8 cellular contexts compared by ENCODE assay signal in genomic region chr9:35732185-35733108, GRCh38. TPM values are rescaled to one million over a fixed set of nuclear protein-coding genes. Genes with fewer than 3 reads are reported as not detected.
DNase-seq lines count a peak whose midpoint lies in the region; ATAC-seq, FAIRE-seq and TF ChIP-seq lines count a peak whose summit lies in the region.

Gene CREB3 (plus strand): TSS chr9:35732666. CDS start chr9:35732773, 107 bp downstream.
Gene TLN1 (minus strand): TSS chr9:35732195. CDS start chr9:35725694, 6,501 bp downstream.

- H3K36me3 Mint-ChIP-seq in activated T-helper 2 cell treated with anti-CD3 and anti-CD28 coated beads, Interferon-gamma antibody, Interleukin-2, Interleukin-4, amounts not matched to agents 10 μg/mL and 5 μg/mL and 100 μg/mL, durations not matched to agents 14 hours and 24 hours and 36 hours (ENCODE audit: low read depth): peaks cover 33% of the 10 kb centered on the region
- H3K36me3 Mint-ChIP-seq in natural killer cell: no peaks in the 10 kb centered on the region

- H3K36me3 ChIP-seq in RWPE2 (ENCODE audit: low read depth): peaks cover 55% of the 10 kb centered on the region

- H3K27me3 ChIP-seq in RWPE2 (ENCODE audit: insufficient read depth, poor library complexity, severe bottlenecking): no peaks in the 10 kb centered on the region

- H3K27ac ChIP-seq in RWPE2 (ENCODE audit: poor library complexity, severe bottlenecking): peak within 1 kb of the TSS; percentile 87

- no peak within 1 kb of the TSS for H3K4me3 Mint-ChIP-seq in activated T-helper 2 cell treated with anti-CD3 and anti-CD28 coated beads, Interferon-gamma antibody, Interleukin-2, Interleukin-4, amounts not matched to agents 10 μg/mL and 5 μg/mL and 100 μg/mL, durations not matched to agents 14 hours and 24 hours and 36 hours (ENCODE audit: low read depth)
- no peak within 1 kb of the TSS for H3K4me3 Mint-ChIP-seq in natural killer cell

- no peak for FAIRE-seq in H54 (lab: Jason Lieb, UNC)

- H3K9me3 ChIP-seq in RWPE2 (ENCODE audit: severe bottlenecking): no peaks in the 10 kb centered on the region

- peak within 1 kb of the TSS; percentile 63 for H3K4me3 ChIP-seq in RWPE2 (ENCODE audit: severe bottlenecking)
- H3K4me3 ChIP-seq in fibroblast of mammary gland (ENCODE audit: control insufficient read depth, low read depth, low read length): peak within 1 kb of the TSS; percentile 98

- H3K4me1 ChIP-seq in RWPE2 (ENCODE audit: insufficient read depth, poor library complexity, severe bottlenecking): peaks cover 35% of the 10 kb centered on the region

- no peaks in the 10 kb centered on the region for H3K27me3 Mint-ChIP-seq in activated T-helper 2 cell treated with anti-CD3 and anti-CD28 coated beads, Interferon-gamma antibody, Interleukin-2, Interleukin-4, amounts not matched to agents 10 μg/mL and 5 μg/mL and 100 μg/mL, durations not matched to agents 14 hours and 24 hours and 36 hours (ENCODE audit: low read depth)
- H3K27me3 Mint-ChIP-seq in natural killer cell (ENCODE audit: low read depth in 2 of 2): no peaks in the 10 kb centered on the region

- peak within 1 kb of the TSS; percentile 90 for H3K27ac Mint-ChIP-seq in activated T-helper 2 cell treated with anti-CD3 and anti-CD28 coated beads, Interferon-gamma antibody, Interleukin-2, Interleukin-4, amounts not matched to agents 10 μg/mL and 5 μg/mL and 100 μg/mL, durations not matched to agents 14 hours and 24 hours and 36 hours
- H3K27ac Mint-ChIP-seq in natural killer cell: no peak within 1 kb of the TSS

- TF ChIP-seq POLR2A in H54 (IDR thresholded peaks at IDR 0.05; ENCODE audit: low read depth, low read length): peak; percentile 66; the same call in 1 of the 2 replicates

- H3K9me3 Mint-ChIP-seq in activated T-helper 2 cell treated with anti-CD3 and anti-CD28 coated beads, Interferon-gamma antibody, Interleukin-2, Interleukin-4, amounts not matched to agents 10 μg/mL and 5 μg/mL and 100 μg/mL, durations not matched to agents 14 hours and 24 hours and 36 hours: no peaks in the 10 kb centered on the region
- H3K9me3 Mint-ChIP-seq in natural killer cell: no peaks in the 10 kb centered on the region

- intact Hi-C loops in activated T-helper 2 cell treated with anti-CD3 and anti-CD28 coated beads, Interferon-gamma antibody, Interleukin-2, Interleukin-4, amounts not matched to agents 10 μg/mL and 5 μg/mL and 100 μg/mL, durations not matched to agents 14 hours and 24 hours and 36 hours (cut with micrococcal nuclease): loop anchor here (1.0 kb wide), 7 partner anchors 17 to 660 kb away; partner anchors contain the start of genes CCDC107, GBA2, HINT2 and RGP1
- intact Hi-C loops in natural killer cell (cut with micrococcal nuclease): loop anchor here (1.0 to 5.0 kb wide), 8 partner anchors 17 to 636 kb away; partner anchors contain the start of genes CCDC107, CD72, GBA2 and HINT2

- peak; percentile 46 for TF ChIP-seq CTCF in RWPE2 (IDR thresholded peaks at IDR 0.05; ENCODE audit: poor library complexity, severe bottlenecking)
- TF ChIP-seq CTCF in fibroblast of mammary gland (conservative IDR thresholded peaks at IDR 0.05; ENCODE audit: control insufficient read depth, insufficient read depth, low read depth, low read length): no peak
- TF ChIP-seq CTCF in natural killer cell (IDR thresholded peaks at IDR 0.05): no peak

- peak; percentile 99 for DNase-seq in ELR (ENCODE audit: low read depth)
- peak; percentile 71 for DNase-seq in H54 (ENCODE audit: insufficient read length, low spot score)
- DNase-seq in LoVo (ENCODE audit: low spot score): peak; percentile 97
- peak; percentile 98 for DNase-seq in RWPE2 (ENCODE audit: low spot score)
- peak; percentile 97 for DNase-seq in activated T-helper 2 cell treated with anti-CD3 and anti-CD28 coated beads, Interferon-gamma antibody, Interleukin-2, Interleukin-4, amounts not matched to agents 10 μg/mL and 5 μg/mL and 100 μg/mL, durations not matched to agents 14 hours and 24 hours and 36 hours (ENCODE audit: low spot score)
- DNase-seq in fibroblast of mammary gland (ENCODE audit: low read depth): peak; percentile 99
- peak; percentile 84 for DNase-seq in natural killer cell
- peak; percentile 97 for DNase-seq in stimulated activated naive CD8-positive, alpha-beta T cell treated with anti-CD3 and anti-CD28 coated beads, Interleukin-15, Interleukin-2, amounts not matched to agents 100 U/mL and 50 U/mL, for 24 hours

- peaks cover 25% of the 10 kb centered on the region for H3K4me1 Mint-ChIP-seq in activated T-helper 2 cell treated with anti-CD3 and anti-CD28 coated beads, Interferon-gamma antibody, Interleukin-2, Interleukin-4, amounts not matched to agents 10 μg/mL and 5 μg/mL and 100 μg/mL, durations not matched to agents 14 hours and 24 hours and 36 hours (ENCODE audit: low read depth)
- peaks cover 16 to 25% of the 10 kb centered on the region in 2 donors for H3K4me1 Mint-ChIP-seq in natural killer cell

- ATAC-seq in RWPE2 (ENCODE audit: low read depth) (peak; percentile 83), natural killer cell (peak; percentile 84 to 94 (median 86))
- peak; percentile 92 for ATAC-seq in stimulated activated naive CD8-positive, alpha-beta T cell treated with anti-CD3 and anti-CD28 coated beads, Interleukin-15, Interleukin-2, amounts not matched to agents 100 U/mL and 50 U/mL, for 24 hours

RNA-seq across cellular contexts. Expression of gene CREB3, which starts in this region (rescaled TPM):
- total RNA-seq in activated T-helper 2 cell treated with anti-CD3 and anti-CD28 coated beads, Interferon-gamma antibody, Interleukin-2, Interleukin-4, amounts not matched to agents 10 μg/mL and 5 μg/mL and 100 μg/mL, durations not matched to agents 14 hours and 24 hours and 36 hours: 34.3 and 34.5 TPM in 2 replicates
- total RNA-seq in natural killer cell: 10 to 100 TPM; 15.7 to 19.7 (median 18.8) TPM

RNA-seq across cellular contexts. Expression of gene TLN1, which starts in this region (rescaled TPM):
- total RNA-seq in activated T-helper 2 cell treated with anti-CD3 and anti-CD28 coated beads, Interferon-gamma antibody, Interleukin-2, Interleukin-4, amounts not matched to agents 10 μg/mL and 5 μg/mL and 100 μg/mL, durations not matched to agents 14 hours and 24 hours and 36 hours: 253 and 267 TPM in 2 replicates
- 100 to 1,000 TPM; 509 to 552 (median 528) TPM for total RNA-seq in natural killer cell

Comparison
In these comparisons a context has a peak if more than half of its experiments do, and no peak if none do; other contexts are left out.
1. Peak in every context shown above with its lines: DNase-seq, ATAC-seq, H3K4me3 ChIP-seq and H3K27ac ChIP-seq.